1 cellular context compared by ENCODE assay signal in genomic region chr2:232550351-232551261, GRCh38.
A peak's percentile ranks its signal among the peaks of the same experiment; 100 is the strongest.
TF ChIP-seq lines count a peak whose summit lies in the region.

Gene EIF4E2, plus strand, starts transcription at chr2:232550689. Its CDS starts 36 bp downstream, at chr2:232550725.
Gene TIGD1, minus strand, starts transcription at chr2:232550557. Its CDS starts 675 bp downstream, at chr2:232549882.

TF ChIP-seq in GM12878, 131 proteins besides CTCF, POLR2A, EP300 and RAD21 (continued from another document and continues in another):
- TF ChIP-seq USF1 (IDR thresholded peaks at IDR 0.05; ENCODE audit: borderline replicate concordance, extremely low read length, insufficient read depth, low read depth, low read length) = no peak
- TF ChIP-seq SMC3 (IDR thresholded peaks at IDR 0.05; ENCODE audit: borderline replicate concordance, low read length) = no peak
- no peak for TF ChIP-seq NFYA (IDR thresholded peaks at IDR 0.05; ENCODE audit: borderline replicate concordance, low read depth, low read length)
- peak; percentile 77 for TF ChIP-seq MAX (IDR thresholded peaks at IDR 0.05; ENCODE audit: low read depth, low read length)
- no peak; the same call in 1 of the 2 replicates for TF ChIP-seq MLLT1 (IDR thresholded peaks at IDR 0.05)
- no peak for TF ChIP-seq BMI1 (IDR thresholded peaks at IDR 0.05; ENCODE audit: borderline replicate concordance)
- TF ChIP-seq BCLAF1 (IDR thresholded peaks at IDR 0.05) = no peak
- TF ChIP-seq JUNB (IDR thresholded peaks at IDR 0.05) = no peak
- no peak for TF ChIP-seq MYC (IDR thresholded peaks at IDR 0.05; ENCODE audit: insufficient read depth, insufficient read length, insufficient replicate concordance, low read length, severe bottlenecking)
- TF ChIP-seq RCOR1 (conservative IDR thresholded peaks at IDR 0.05; ENCODE audit: low read depth, low read length) = 0 out of 2 replicates have a peak, but pooled peaks have one; percentile 36
- peak; percentile 47; the same call in 1 of the 2 replicates for TF ChIP-seq BACH1 (IDR thresholded peaks at IDR 0.05; ENCODE audit: borderline replicate concordance)
- TF ChIP-seq TBL1XR1 (IDR thresholded peaks at IDR 0.05; ENCODE audit: low read depth, low read length) = no peak; the same call in 1 of the 2 replicates
- TF ChIP-seq ZNF274 (IDR thresholded peaks at IDR 0.05; ENCODE audit: insufficient read depth, insufficient read length) = no peak
- TF ChIP-seq ESRRA (IDR thresholded peaks at IDR 0.05; ENCODE audit: low read length) = no peak
- TF ChIP-seq PBX3 (IDR thresholded peaks at IDR 0.05; ENCODE audit: insufficient replicate concordance, low read depth, low read length) = no peak
- TF ChIP-seq CEBPZ (IDR thresholded peaks at IDR 0.05; ENCODE audit: low read depth, low read length) = no peak
- no peak for TF ChIP-seq ZZZ3 (IDR thresholded peaks at IDR 0.05; ENCODE audit: control insufficient read depth, insufficient read length, low read depth)
- no peak for TF ChIP-seq ZBTB4 (CRISPR knock-in tag; IDR thresholded peaks at IDR 0.05)
- TF ChIP-seq CREM (IDR thresholded peaks at IDR 0.05; ENCODE audit: low read depth) = peak; percentile 65
- peak; percentile 80 for TF ChIP-seq HCFC1 (IDR thresholded peaks at IDR 0.05; ENCODE audit: low read length)
- no peak for TF ChIP-seq SUPT20H (IDR thresholded peaks at IDR 0.05; ENCODE audit: borderline replicate concordance, control insufficient read depth, low read depth, low read length)
- TF ChIP-seq ATF2 (IDR thresholded peaks at IDR 0.05; ENCODE audit: low read length) = no peak
- TF ChIP-seq NR2F1 (conservative IDR thresholded peaks at IDR 0.05) = 0 out of 2 replicates have a peak, but pooled peaks have one; percentile 38
- TF ChIP-seq TCF7 (IDR thresholded peaks at IDR 0.05; ENCODE audit: borderline replicate concordance) = no peak
- TF ChIP-seq SMARCA5 (IDR thresholded peaks at IDR 0.05) = peak; percentile 86
- peak; percentile 99 for TF ChIP-seq ZBTB40 (IDR thresholded peaks at IDR 0.05; ENCODE audit: borderline replicate concordance)
- TF ChIP-seq CHD4 (IDR thresholded peaks at IDR 0.05) = no peak
- peak; percentile 68 for TF ChIP-seq NBN (IDR thresholded peaks at IDR 0.05)
- no peak for TF ChIP-seq ATF7 (IDR thresholded peaks at IDR 0.05; ENCODE audit: low read depth)
- peak; percentile 66 for TF ChIP-seq RUNX3 (IDR thresholded peaks at IDR 0.05; ENCODE audit: low read length)
- peak; percentile 67; the same call in 1 of the 2 replicates for TF ChIP-seq PAX5 (IDR thresholded peaks at IDR 0.05; ENCODE audit: borderline replicate concordance, low read depth, low read length)
- peak; percentile 91 for TF ChIP-seq GATAD2B (conservative IDR thresholded peaks at IDR 0.05; ENCODE audit: low read depth)
- TF ChIP-seq TCF3 (IDR thresholded peaks at IDR 0.05; ENCODE audit: borderline replicate concordance, insufficient read depth, low read depth, low read length) = peak; percentile 67; the same call in 1 of the 2 replicates
- TF ChIP-seq NKRF (conservative IDR thresholded peaks at IDR 0.05) = peak; percentile 12; the same call in 1 of the 2 replicates
